ENCODE assay signal across 15 cellular contexts in genomic region chr9:128396970-128397613, GRCh38. TPM values are rescaled to one million over a fixed set of nuclear protein-coding genes. Genes with fewer than 3 reads are reported as not detected.
DNase-seq lines count a peak whose midpoint lies in the region; ATAC-seq, FAIRE-seq and TF ChIP-seq lines count a peak whose summit lies in the region.
"Had no signal": no experiment of that assay in that cellular context is flagged by ENCODE, and none has a peak within 500 bp of the region (broad histone marks: within the 10 kb centered on the region; RNA-seq: fewer than 3 reads in every experiment).

No MANE protein-coding gene starts in this region.

- no peak for TF ChIP-seq CTCF in WTC11 (IDR thresholded peaks at IDR 0.05)
- TF ChIP-seq CTCF in keratinocyte (optimal IDR thresholded peaks at IDR 0.05 in 1 of 3, IDR thresholded peaks at IDR 0.05 in 1 of 3, conservative IDR thresholded peaks at IDR 0.05 in 1 of 3; ENCODE audit: extremely low read depth in 1 of 3, insufficient read depth in 2 of 3, low read length in 3 of 3) = no peak
- TF ChIP-seq CTCF in thoracic aorta (IDR thresholded peaks at IDR 0.05) = no peak

- peak; percentile 41 for ATAC-seq in WTC11
- no peak for ATAC-seq in thoracic aorta (ENCODE audit: insufficient number of reproducible peaks, low FRiP score, low read depth)
- ATAC-seq in HG03354 (IDR thresholded peaks at IDR 0.05; ENCODE audit: poor library complexity, severe bottlenecking, unreplicated experiment) = no peak

- H3K27ac Mint-ChIP-seq in WTC11 = no peak overlapping the region
- H3K27ac Mint-ChIP-seq: activated naive CD8-positive, alpha-beta T cell treated with anti-CD3 and anti-CD28 coated beads, Interleukin-2, amount 10 ng/mL, durations not matched to agents 7 days and 5 days had no signal

- POLR2A ChIA-PET in WTC11 (lab: Charles Lee) = no interaction called here

- no peaks in the 10 kb centered on the region for H3K79me2 ChIP-seq in keratinocyte (ENCODE audit: control insufficient read depth, insufficient read depth, low read length)

- DNase-seq in DMS53 (lab: John Stamatoyannopoulos, UW) (peak; percentile 53), DMS53 treated with DMSO at 0.1 percent for 48 hours (lab: John Stamatoyannopoulos, UW; ENCODE audit: unreplicated experiment) (no peak), WTC11 (ENCODE audit: low spot score) (peak; percentile 39), keratinocyte (ENCODE audit: low read depth, low spot score) (no peak), thoracic aorta (ENCODE audit: low spot score) (no peak), SW480 (ENCODE audit: low spot score) (no peak), HT-29 (ENCODE audit: low spot score) (no peak)
- DNase-seq: activated CD4-positive, alpha-beta T cell treated with anti-CD3 and anti-CD28 coated beads for 4 hours; activated naive CD8-positive, alpha-beta T cell treated with anti-CD3 and anti-CD28 coated beads, Interleukin-2, amount 10 ng/mL, durations not matched to agents 7 days and 5 days; EL; NCI-H1105 had no signal

- peaks cover 16% of the 10 kb centered on the region for H3K27me3 ChIP-seq in keratinocyte (ENCODE audit: control insufficient read depth, extremely low read depth, insufficient read depth, low read length)
- no peaks in the 10 kb centered on the region for H3K27me3 ChIP-seq in thoracic aorta (replicated peaks; ENCODE audit: insufficient read depth)

- no peaks in the 10 kb centered on the region; the same call in 1 of the 2 replicates for H3K36me3 Mint-ChIP-seq in WTC11
- H3K36me3 Mint-ChIP-seq: activated naive CD8-positive, alpha-beta T cell treated with anti-CD3 and anti-CD28 coated beads, Interleukin-2, amount 10 ng/mL, durations not matched to agents 7 days and 5 days had no signal

- peaks cover 97% of the 10 kb centered on the region for H3K27me3 Mint-ChIP-seq in WTC11 (ENCODE audit: low read depth)

- H3K27ac ChIP-seq in keratinocyte (ENCODE audit: control insufficient read depth, insufficient read depth, low read length) = no peak overlapping the region
- no peak overlapping the region for H3K27ac ChIP-seq in thoracic aorta
- H3K27ac ChIP-seq: 22Rv1 had no signal

- H3K4me3 Mint-ChIP-seq in WTC11 = no peak overlapping the region; the same call in 1 of the 2 replicates
- H3K4me3 Mint-ChIP-seq: activated naive CD8-positive, alpha-beta T cell treated with anti-CD3 and anti-CD28 coated beads, Interleukin-2, amount 10 ng/mL, durations not matched to agents 7 days and 5 days had no signal

- H3K9me3 ChIP-seq in keratinocyte (ENCODE audit: control insufficient read depth, low read depth, low read length) (no peaks in the 10 kb centered on the region), thoracic aorta (no peaks in the 10 kb centered on the region)

- no peak overlapping the region for H3K4me3 ChIP-seq in keratinocyte (ENCODE audit: control insufficient read depth in 2 of 3, extremely low read depth in 1 of 3, insufficient read depth in 2 of 3, low read depth in 1 of 3, low read length in 3 of 3)
- H3K4me3 ChIP-seq in thoracic aorta = peak overlapping the region; percentile 34

- no peaks in the 10 kb centered on the region for H3K9me1 ChIP-seq in keratinocyte (ENCODE audit: control insufficient read depth, extremely low read depth, insufficient read depth, low read length)

- CTCF ChIA-PET in WTC11 (lab: Charles Lee) = interaction anchor here (0.6 to 3.5 kb wide), 10 partner anchors 10 to 1229 kb away, joined by 4 to 19 read pairs (median 6); partner anchors contain the start of genes CERCAM and NTMT1

- dilution Hi-C loops in keratinocyte (cut with MboI; ENCODE audit: extremely low pct_ligation_motif_present, low sequenced_read_pairs) = no loop called here

- peaks cover 7% of the 10 kb centered on the region for H3K4me1 ChIP-seq in keratinocyte (ENCODE audit: control insufficient read depth, extremely low read depth, insufficient read depth, low read length)
- H3K4me1 ChIP-seq in thoracic aorta (ENCODE audit: control insufficient read depth in 1 of 2, low read depth in 2 of 2) = peaks cover 5 to 12% of the 10 kb centered on the region in 2 donors

- no peaks in the 10 kb centered on the region for H3K36me3 ChIP-seq in keratinocyte (ENCODE audit: control insufficient read depth in 2 of 2, extremely low read depth in 1 of 2, insufficient read depth in 2 of 2, low read length in 2 of 2)
- peaks cover 3% of the 10 kb centered on the region for H3K36me3 ChIP-seq in thoracic aorta

- H3K9me3 Mint-ChIP-seq in WTC11 = no peaks in the 10 kb centered on the region
- H3K9me3 Mint-ChIP-seq: activated naive CD8-positive, alpha-beta T cell treated with anti-CD3 and anti-CD28 coated beads, Interleukin-2, amount 10 ng/mL, durations not matched to agents 7 days and 5 days had no signal

- peaks cover 33% of the 10 kb centered on the region for H3K4me1 Mint-ChIP-seq in WTC11

- FAIRE-seq in keratinocyte (lab: Jason Lieb, UNC) = no peak
- FAIRE-seq: endometrium, islet of Langerhans had no signal

- H4K20me1 ChIP-seq in keratinocyte (ENCODE audit: control insufficient read depth, extremely low read depth, insufficient read depth, low read length) = no peaks in the 10 kb centered on the region

- no peak overlapping the region for H2AFZ ChIP-seq in keratinocyte (ENCODE audit: control insufficient read depth, low read length)

- H3K4me2 ChIP-seq in keratinocyte (ENCODE audit: control insufficient read depth, extremely low read depth, insufficient read depth, low read depth, low read length) = peak overlapping the region; percentile 29

- H3K9ac ChIP-seq in keratinocyte (ENCODE audit: control insufficient read depth, extremely low read depth, insufficient read depth, low read length) = no peak overlapping the region

TF ChIP-seq in WTC11, 78 proteins besides CTCF, POLR2A, EP300 and RAD21 (continues in another document):
- TF ChIP-seq FOXK1 (CRISPR knock-in tag; IDR thresholded peaks at IDR 0.05) = peak; percentile 31; the same call in 1 of the 2 replicates
- no peak for TF ChIP-seq ESRRA (CRISPR knock-in tag; IDR thresholded peaks at IDR 0.05; ENCODE audit: borderline replicate concordance)

RNA-seq across cellular contexts. Expression of gene CERCAM, which starts 23.6 kb away (rescaled TPM):
- total RNA-seq in WTC11 (2021) = 13.7 to 15.9 TPM (median 15.2 TPM) in 3 replicates
- polyA plus RNA-seq in keratinocyte = 15.9 to 39.7 TPM (median 25.9 TPM) in 3 replicates
- polyA plus RNA-seq in keratinocyte (2011; ENCODE audit: low read depth) = 11.3 TPM
- 15.2 and 27.3 TPM in 2 replicates for polyA plus RNA-seq in keratinocyte (2011; cell fraction: cytosol; rRNA removed)
- polyA plus RNA-seq in keratinocyte (2011; cell fraction: nucleus; rRNA removed) = 32.0 and 44.1 TPM in 2 replicates
- polyA plus RNA-seq in keratinocyte (2012; ENCODE audit: low replicate concordance) = 12.0 and 23.8 TPM in 2 replicates
- polyA minus RNA-seq in keratinocyte = 10.1 to 38.8 TPM (median 35.6 TPM) in 3 replicates
- 57.9 TPM for polyA minus RNA-seq in keratinocyte (2011; cell fraction: cytosol; rRNA and poly(A)+ RNA removed)
- polyA minus RNA-seq in keratinocyte (2011; cell fraction: nucleus; rRNA and poly(A)+ RNA removed) = 35.7 and 36.8 TPM in 2 replicates
- 100 to 1,000 TPM in 1 of 2 donors, 10 to 100 TPM in 1; 51.8 to 120 TPM for total RNA-seq in thoracic aorta
- 0.25 TPM in 1 of 2 replicates, not detected in the other for total RNA-seq in HT-29 (2014; rRNA removed; shearing (Covaris generic))

RNA-seq across cellular contexts. Expression of gene URM1, which starts 25.9 kb away (rescaled TPM):
- 52.0 to 67.9 TPM (median 54.3 TPM) in 3 replicates for total RNA-seq in WTC11 (2021)
- 29.1 to 32.4 TPM (median 31.1 TPM) in 3 replicates for polyA plus RNA-seq in keratinocyte
- polyA plus RNA-seq in keratinocyte (2011; ENCODE audit: low read depth) = 16.3 TPM
- polyA plus RNA-seq in keratinocyte (2011; cell fraction: cytosol; rRNA removed) = 36.1 and 42.7 TPM in 2 replicates
- 26.5 and 29.4 TPM in 2 replicates for polyA plus RNA-seq in keratinocyte (2011; cell fraction: nucleus; rRNA removed)
- 32.5 and 33.6 TPM in 2 replicates for polyA plus RNA-seq in keratinocyte (2012; ENCODE audit: low replicate concordance)
- 28.4 to 49.4 TPM (median 35.9 TPM) in 3 replicates for polyA minus RNA-seq in keratinocyte
- polyA minus RNA-seq in keratinocyte (2011; cell fraction: cytosol; rRNA and poly(A)+ RNA removed) = 29.2 TPM
- 6.3 and 6.9 TPM in 2 replicates for polyA minus RNA-seq in keratinocyte (2011; cell fraction: nucleus; rRNA and poly(A)+ RNA removed)
- 10 to 100 TPM; 25.3 to 71.8 TPM for total RNA-seq in thoracic aorta
- total RNA-seq in HT-29 (2014; rRNA removed; shearing (Covaris generic)) = 95.2 and 102 TPM in 2 replicates

RNA-seq across cellular contexts. Expression of gene SLC27A4, which starts 56.8 kb away (rescaled TPM):
- 20.8 to 23.8 TPM (median 21.2 TPM) in 3 replicates for total RNA-seq in WTC11 (2021)
- polyA plus RNA-seq in keratinocyte = 17.3 to 30.2 TPM (median 21.4 TPM) in 3 replicates
- 13.3 TPM for polyA plus RNA-seq in keratinocyte (2011; ENCODE audit: low read depth)
- 13.4 and 25.3 TPM in 2 replicates for polyA plus RNA-seq in keratinocyte (2011; cell fraction: cytosol; rRNA removed)
- polyA plus RNA-seq in keratinocyte (2011; cell fraction: nucleus; rRNA removed) = 44.0 and 48.8 TPM in 2 replicates
- polyA plus RNA-seq in keratinocyte (2012; ENCODE audit: low replicate concordance) = 34.4 and 36.0 TPM in 2 replicates
- polyA minus RNA-seq in keratinocyte = 31.8 to 73.8 TPM (median 32.6 TPM) in 3 replicates
- polyA minus RNA-seq in keratinocyte (2011; cell fraction: cytosol; rRNA and poly(A)+ RNA removed) = 48.5 TPM
- polyA minus RNA-seq in keratinocyte (2011; cell fraction: nucleus; rRNA and poly(A)+ RNA removed) = 54.5 and 59.6 TPM in 2 replicates
- 10 to 100 TPM; 20.9 to 36.8 TPM for total RNA-seq in thoracic aorta
- total RNA-seq in HT-29 (2014; rRNA removed; shearing (Covaris generic)) = 34.9 and 38.2 TPM in 2 replicates

RNA-seq across cellular contexts. Expression of gene ODF2, which starts 58.7 kb away (rescaled TPM):
- total RNA-seq in WTC11 (2021) (29.3 to 31.9 TPM (median 29.9 TPM) in 3 replicates), thoracic aorta (10 to 100 TPM; 22.5 to 36.5 TPM)
- 6.6 to 16.3 TPM (median 14.0 TPM) in 3 replicates for polyA plus RNA-seq in keratinocyte
- 22.3 TPM for polyA plus RNA-seq in keratinocyte (2011; ENCODE audit: low read depth)
- 10.0 and 12.1 TPM in 2 replicates for polyA plus RNA-seq in keratinocyte (2011; cell fraction: cytosol; rRNA removed)
- 41.3 and 42.1 TPM in 2 replicates for polyA plus RNA-seq in keratinocyte (2011; cell fraction: nucleus; rRNA removed)
- polyA plus RNA-seq in keratinocyte (2012; ENCODE audit: low replicate concordance) = 10.4 and 22.4 TPM in 2 replicates
- 4.6 to 13.2 TPM (median 12.5 TPM) in 3 replicates for polyA minus RNA-seq in keratinocyte
- polyA minus RNA-seq in keratinocyte (2011; cell fraction: cytosol; rRNA and poly(A)+ RNA removed) = 5.9 TPM
- 6.0 and 9.5 TPM in 2 replicates for polyA minus RNA-seq in keratinocyte (2011; cell fraction: nucleus; rRNA and poly(A)+ RNA removed)
- 34.2 and 36.0 TPM in 2 replicates for total RNA-seq in HT-29 (2014; rRNA removed; shearing (Covaris generic))

Comparison
In these comparisons a context has a peak if more than half of its experiments do, and no peak if none do; other contexts are left out.
1. DNase-seq: peak in DMS53 (single experiment) and WTC11 (single experiment); none in DMS53 treated with DMSO at 0.1 percent for 48 hours (single experiment), keratinocyte (single experiment), thoracic aorta (single experiment), SW480 (single experiment) and HT-29 (single experiment).
2. RNA of gene CERCAM, which starts 23.6 kb away (total RNA-seq): 51.8 to 120 TPM in thoracic aorta and 13.7 to 15.9 TPM in WTC11; 0.25 TPM in HT-29; every median in the first group is over 10 times any median in the second.